ENCODE assay signal across 8 cellular contexts in the genomic region with DNA sequence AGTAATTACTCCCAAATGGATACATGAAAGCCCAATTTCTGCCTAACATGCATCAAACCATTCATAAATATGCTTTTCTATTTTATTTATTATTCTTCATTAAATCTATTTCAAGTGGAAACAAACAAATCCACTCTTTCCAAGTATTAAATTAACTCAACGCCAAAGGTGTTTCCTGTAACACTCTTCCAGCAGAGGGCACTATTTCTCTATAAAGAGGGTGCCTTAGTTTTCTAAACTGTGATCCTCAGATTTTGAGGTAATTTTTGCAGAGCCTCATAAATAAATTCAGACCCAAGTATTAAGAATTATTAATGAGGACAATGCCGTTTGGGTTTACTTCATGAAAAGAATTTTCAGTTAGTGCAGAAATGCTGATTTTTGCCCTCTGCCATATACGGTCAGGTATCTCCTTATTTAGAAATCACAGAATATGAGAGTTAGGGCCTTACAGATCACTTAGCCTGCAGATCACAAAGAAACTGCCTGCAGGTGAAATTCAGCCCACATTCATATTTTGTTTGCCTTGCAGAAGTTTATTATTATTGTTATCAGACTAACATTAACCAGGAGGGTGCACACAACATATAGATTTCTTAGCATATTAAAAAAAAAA. TPM values are rescaled to one million over a fixed set of nuclear protein-coding genes. Genes with fewer than 3 reads are reported as not detected.
A peak's percentile ranks its signal among the peaks of the same experiment; 100 is the strongest.
DNase-seq lines count a peak whose midpoint lies in the region; ATAC-seq and TF ChIP-seq lines count a peak whose summit lies in the region.

No MANE protein-coding gene starts in this region.

- intact Hi-C loops in esophagus muscularis mucosa (cut with DNase I): loop anchor here (2.0 kb wide), 2 partner anchors 29 to 1019 kb away; no protein-coding TSS in a partner anchor

- H3K9me3 ChIP-seq in esophagus muscularis mucosa: no peaks in the 10 kb centered on the region

- H3K4me1 ChIP-seq in esophagus muscularis mucosa: peaks cover 0 to 8% (median 5%) of the 10 kb centered on the region in 4 donors

- no peak for TF ChIP-seq EP300 in esophagus muscularis mucosa (IDR thresholded peaks at IDR 0.05)

- no peaks in the 10 kb centered on the region for H3K27me3 ChIP-seq in esophagus muscularis mucosa

- TF ChIP-seq POLR2A in esophagus muscularis mucosa (IDR thresholded peaks at IDR 0.05; ENCODE audit: low read depth): no peak

- H3K9me3 Mint-ChIP-seq in neural crest cell: peaks cover under 1% of the 10 kb centered on the region

- H3K27me3 Mint-ChIP-seq in neural crest cell (ENCODE audit: low read depth): no peaks in the 10 kb centered on the region

- no peaks in the 10 kb centered on the region for H3K36me3 Mint-ChIP-seq in neural crest cell (ENCODE audit: low read depth)

- H3K27ac ChIP-seq in esophagus muscularis mucosa (replicated peaks in 1 of 4): no peak overlapping the region

- no peak overlapping the region for H3K4me3 Mint-ChIP-seq in neural crest cell

- H3K36me3 ChIP-seq in esophagus muscularis mucosa: no peaks in the 10 kb centered on the region

- H3K4me1 Mint-ChIP-seq in neural crest cell: peaks cover 5% of the 10 kb centered on the region

- 20% methylated on average over 3 of the region's 3 CpGs for WGBS in esophagus muscularis mucosa

- H3K27ac Mint-ChIP-seq in neural crest cell (ENCODE audit: unreplicated experiment): no peak overlapping the region

- DNase-seq in stimulated activated CD4-positive, alpha-beta T cell treated with anti-CD3 and anti-CD28 coated beads, TNF-alpha, amount 100 ng/mL, for 48 hours (ENCODE audit: low read depth in 3 of 3): peak in 2 of 3 donors; percentile 15 to 30
- DNase-seq in stimulated activated CD4-positive, alpha-beta T cell treated with anti-CD3 and anti-CD28 coated beads, Interleukin-1b, Interleukin-23, amount 100 ng/mL, for 48 hours: no peak
- DNase-seq in NCI-H146 (lab: John Stamatoyannopoulos, UW): peak; percentile 65
- DNase-seq in SKM-1 (lab: John Stamatoyannopoulos, UW; ENCODE audit: unreplicated experiment): peak; percentile 54
- no peak for DNase-seq in esophagus muscularis mucosa (ENCODE audit: extremely low spot score)
- DNase-seq in neural crest cell (ENCODE audit: low read depth, low spot score): peak; percentile 23
- DNase-seq in stimulated activated CD4-positive, alpha-beta T cell treated with anti-CD3 and anti-CD28 coated beads, Interleukin-2, amount 100 ng/mL, for 24 hours: no peak

- no peak for ATAC-seq in HG02642 (IDR thresholded peaks at IDR 0.05; ENCODE audit: poor library complexity, unreplicated experiment)

- TF ChIP-seq CTCF in esophagus muscularis mucosa (IDR thresholded peaks at IDR 0.05) (peak; percentile 80 to 89 (median 87)), neural crest cell (conservative IDR thresholded peaks at IDR 0.05) (peak; percentile 97)

- no peak overlapping the region for H3K4me3 ChIP-seq in esophagus muscularis mucosa

RNA-seq across cellular contexts. Expression of a gene that starts 40.1 kb away (rescaled TPM):
- total RNA-seq in esophagus muscularis mucosa (10 to 100 TPM in 3 of 4 donors, 1 to 10 TPM in 1; 9.3 to 17.1 (median 14.0) TPM), neural crest cell (44.0 and 44.8 TPM in 2 replicates)

RNA-seq across cellular contexts. Expression of a gene that starts 43.9 kb away (rescaled TPM):
- total RNA-seq in esophagus muscularis mucosa (100 to 1,000 TPM in 3 of 4 donors, 10 to 100 TPM in 1; 77.7 to 126 (median 111) TPM), neural crest cell (28.7 and 29.0 TPM in 2 replicates)

Comparison
In these comparisons a context has a peak if more than half of its experiments do, and no peak if none do; other contexts are left out.
1. DNase-seq: peak in stimulated activated CD4-positive, alpha-beta T cell treated with anti-CD3 and anti-CD28 coated beads, TNF-alpha, amount 100 ng/mL, for 48 hours (2 of 3), NCI-H146 (single experiment), SKM-1 (single experiment) and neural crest cell (single experiment); none in stimulated activated CD4-positive, alpha-beta T cell treated with anti-CD3 and anti-CD28 coated beads, Interleukin-1b, Interleukin-23, amount 100 ng/mL, for 48 hours (single experiment), esophagus muscularis mucosa (single experiment) and stimulated activated CD4-positive, alpha-beta T cell treated with anti-CD3 and anti-CD28 coated beads, Interleukin-2, amount 100 ng/mL, for 24 hours (0 of 2).